2 cellular contexts compared by ENCODE assay signal in genomic region chr15:60009581-60010379, GRCh38.
TF ChIP-seq lines count a peak whose summit lies in the region.

No MANE protein-coding gene starts in this region.

TF ChIP-seq in A549, 52 proteins besides CTCF, POLR2A, EP300 and RAD21 (continued from another document):
- TF ChIP-seq RFX5 (IDR thresholded peaks at IDR 0.05) (no peak), RNF2 (IDR thresholded peaks at IDR 0.05; ENCODE audit: borderline replicate concordance, low read depth) (peak; percentile 76; the same call in 1 of the 2 replicates), NFE2L2 (conservative IDR thresholded peaks at IDR 0.05; ENCODE audit: low read length) (no peak), BHLHE40 (IDR thresholded peaks at IDR 0.05; ENCODE audit: low read depth, low read length) (no peak), HOXB13 (CRISPR knock-in tag; IDR thresholded peaks at IDR 0.05; ENCODE audit: low read depth) (no peak), FOSB (CRISPR knock-in tag; IDR thresholded peaks at IDR 0.05) (no peak)

TF ChIP-seq in neural cell, 6 proteins besides CTCF, POLR2A, EP300 and RAD21 (continued from another document):
- TF ChIP-seq REST (IDR thresholded peaks at IDR 0.05; ENCODE audit: borderline replicate concordance) (no peak), MXI1 (conservative IDR thresholded peaks at IDR 0.05; ENCODE audit: poor library complexity, severe bottlenecking) (no peak)
